Comparison of ENCODE assay signal across 1 cellular context in the genomic region with DNA sequence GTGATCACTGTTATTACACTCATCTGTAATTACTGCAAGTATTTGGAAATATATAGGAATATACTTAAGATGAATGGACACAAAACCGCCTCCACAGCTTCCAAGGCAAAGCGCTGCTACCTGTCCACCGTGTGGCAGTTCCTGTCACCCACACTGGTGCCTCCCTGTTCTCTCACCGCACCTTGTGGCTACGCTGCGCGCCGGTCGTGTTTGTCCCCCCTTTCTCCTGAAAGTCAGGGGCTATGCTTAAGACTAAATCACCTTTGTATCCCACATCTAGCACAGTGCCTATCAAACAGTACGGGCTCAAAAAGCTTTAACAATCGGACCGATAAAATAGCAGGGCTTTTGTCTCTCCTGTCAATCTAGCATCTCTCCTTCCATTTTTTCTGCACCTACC.
TF ChIP-seq lines count a peak whose summit lies in the region.

No MANE protein-coding gene starts in this region.

TF ChIP-seq in GM12878, 131 proteins besides CTCF, POLR2A, EP300 and RAD21:
- TF ChIP-seq BMI1 (IDR thresholded peaks at IDR 0.05; ENCODE audit: borderline replicate concordance) (no peak), NBN (IDR thresholded peaks at IDR 0.05) (no peak), MXI1 (IDR thresholded peaks at IDR 0.05; ENCODE audit: low read depth, low read length) (no peak), STAT1 (conservative IDR thresholded peaks at IDR 0.05) (no peak), NR2F1 (conservative IDR thresholded peaks at IDR 0.05) (no peak), ZBTB11 (CRISPR knock-in tag; IDR thresholded peaks at IDR 0.05) (no peak), E4F1 (IDR thresholded peaks at IDR 0.05; ENCODE audit: borderline replicate concordance, partially characterized antibody) (no peak), ZNF274 (IDR thresholded peaks at IDR 0.05; ENCODE audit: insufficient read depth, insufficient read length) (no peak), TCF3 (IDR thresholded peaks at IDR 0.05; ENCODE audit: borderline replicate concordance, insufficient read depth, low read depth, low read length) (no peak), POU2F2 (IDR thresholded peaks at IDR 0.05; ENCODE audit: borderline replicate concordance, low read depth, low read length) (no peak), USF2 (IDR thresholded peaks at IDR 0.05; ENCODE audit: borderline replicate concordance, low read depth, low read length) (no peak), TAF1 (IDR thresholded peaks at IDR 0.05; ENCODE audit: borderline replicate concordance, low read depth, low read length) (no peak), MYB (IDR thresholded peaks at IDR 0.05; ENCODE audit: borderline replicate concordance, low read depth, low read length) (no peak)
- TF ChIP-seq, protein P1, sequence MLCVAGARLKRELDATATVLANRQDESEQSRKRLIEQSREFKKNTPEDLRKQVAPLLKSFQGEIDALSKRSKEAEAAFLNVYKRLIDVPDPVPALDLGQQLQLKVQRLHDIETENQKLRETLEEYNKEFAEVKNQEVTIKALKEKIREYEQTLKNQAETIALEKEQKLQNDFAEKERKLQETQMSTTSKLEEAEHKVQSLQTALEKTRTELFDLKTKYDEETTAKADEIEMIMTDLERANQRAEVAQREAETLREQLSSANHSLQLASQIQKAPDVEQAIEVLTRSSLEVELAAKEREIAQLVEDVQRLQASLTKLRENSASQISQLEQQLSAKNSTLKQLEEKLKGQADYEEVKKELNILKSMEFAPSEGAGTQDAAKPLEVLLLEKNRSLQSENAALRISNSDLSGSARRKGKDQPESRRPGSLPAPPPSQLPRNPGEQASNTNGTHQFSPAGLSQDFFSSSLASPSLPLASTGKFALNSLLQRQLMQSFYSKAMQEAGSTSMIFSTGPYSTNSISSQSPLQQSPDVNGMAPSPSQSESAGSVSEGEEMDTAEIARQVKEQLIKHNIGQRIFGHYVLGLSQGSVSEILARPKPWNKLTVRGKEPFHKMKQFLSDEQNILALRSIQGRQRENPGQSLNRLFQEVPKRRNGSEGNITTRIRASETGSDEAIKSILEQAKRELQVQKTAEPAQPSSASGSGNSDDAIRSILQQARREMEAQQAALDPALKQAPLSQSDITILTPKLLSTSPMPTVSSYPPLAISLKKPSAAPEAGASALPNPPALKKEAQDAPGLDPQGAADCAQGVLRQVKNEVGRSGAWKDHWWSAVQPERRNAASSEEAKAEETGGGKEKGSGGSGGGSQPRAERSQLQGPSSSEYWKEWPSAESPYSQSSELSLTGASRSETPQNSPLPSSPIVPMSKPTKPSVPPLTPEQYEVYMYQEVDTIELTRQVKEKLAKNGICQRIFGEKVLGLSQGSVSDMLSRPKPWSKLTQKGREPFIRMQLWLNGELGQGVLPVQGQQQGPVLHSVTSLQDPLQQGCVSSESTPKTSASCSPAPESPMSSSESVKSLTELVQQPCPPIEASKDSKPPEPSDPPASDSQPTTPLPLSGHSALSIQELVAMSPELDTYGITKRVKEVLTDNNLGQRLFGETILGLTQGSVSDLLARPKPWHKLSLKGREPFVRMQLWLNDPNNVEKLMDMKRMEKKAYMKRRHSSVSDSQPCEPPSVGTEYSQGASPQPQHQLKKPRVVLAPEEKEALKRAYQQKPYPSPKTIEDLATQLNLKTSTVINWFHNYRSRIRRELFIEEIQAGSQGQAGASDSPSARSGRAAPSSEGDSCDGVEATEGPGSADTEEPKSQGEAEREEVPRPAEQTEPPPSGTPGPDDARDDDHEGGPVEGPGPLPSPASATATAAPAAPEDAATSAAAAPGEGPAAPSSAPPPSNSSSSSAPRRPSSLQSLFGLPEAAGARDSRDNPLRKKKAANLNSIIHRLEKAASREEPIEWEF (IDR thresholded peaks at IDR 0.05; ENCODE audit: insufficient replicate concordance, low read depth, low read length), result no peak
- TF ChIP-seq, protein P2, sequence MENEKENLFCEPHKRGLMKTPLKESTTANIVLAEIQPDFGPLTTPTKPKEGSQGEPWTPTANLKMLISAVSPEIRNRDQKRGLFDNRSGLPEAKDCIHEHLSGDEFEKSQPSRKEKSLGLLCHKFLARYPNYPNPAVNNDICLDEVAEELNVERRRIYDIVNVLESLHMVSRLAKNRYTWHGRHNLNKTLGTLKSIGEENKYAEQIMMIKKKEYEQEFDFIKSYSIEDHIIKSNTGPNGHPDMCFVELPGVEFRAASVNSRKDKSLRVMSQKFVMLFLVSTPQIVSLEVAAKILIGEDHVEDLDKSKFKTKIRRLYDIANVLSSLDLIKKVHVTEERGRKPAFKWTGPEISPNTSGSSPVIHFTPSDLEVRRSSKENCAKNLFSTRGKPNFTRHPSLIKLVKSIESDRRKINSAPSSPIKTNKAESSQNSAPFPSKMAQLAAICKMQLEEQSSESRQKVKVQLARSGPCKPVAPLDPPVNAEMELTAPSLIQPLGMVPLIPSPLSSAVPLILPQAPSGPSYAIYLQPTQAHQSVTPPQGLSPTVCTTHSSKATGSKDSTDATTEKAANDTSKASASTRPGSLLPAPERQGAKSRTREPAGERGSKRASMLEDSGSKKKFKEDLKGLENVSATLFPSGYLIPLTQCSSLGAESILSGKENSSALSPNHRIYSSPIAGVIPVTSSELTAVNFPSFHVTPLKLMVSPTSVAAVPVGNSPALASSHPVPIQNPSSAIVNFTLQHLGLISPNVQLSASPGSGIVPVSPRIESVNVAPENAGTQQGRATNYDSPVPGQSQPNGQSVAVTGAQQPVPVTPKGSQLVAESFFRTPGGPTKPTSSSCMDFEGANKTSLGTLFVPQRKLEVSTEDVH (IDR thresholded peaks at IDR 0.05; ENCODE audit: low read depth, partially characterized antibody), result no peak
- TF ChIP-seq, protein P3, sequence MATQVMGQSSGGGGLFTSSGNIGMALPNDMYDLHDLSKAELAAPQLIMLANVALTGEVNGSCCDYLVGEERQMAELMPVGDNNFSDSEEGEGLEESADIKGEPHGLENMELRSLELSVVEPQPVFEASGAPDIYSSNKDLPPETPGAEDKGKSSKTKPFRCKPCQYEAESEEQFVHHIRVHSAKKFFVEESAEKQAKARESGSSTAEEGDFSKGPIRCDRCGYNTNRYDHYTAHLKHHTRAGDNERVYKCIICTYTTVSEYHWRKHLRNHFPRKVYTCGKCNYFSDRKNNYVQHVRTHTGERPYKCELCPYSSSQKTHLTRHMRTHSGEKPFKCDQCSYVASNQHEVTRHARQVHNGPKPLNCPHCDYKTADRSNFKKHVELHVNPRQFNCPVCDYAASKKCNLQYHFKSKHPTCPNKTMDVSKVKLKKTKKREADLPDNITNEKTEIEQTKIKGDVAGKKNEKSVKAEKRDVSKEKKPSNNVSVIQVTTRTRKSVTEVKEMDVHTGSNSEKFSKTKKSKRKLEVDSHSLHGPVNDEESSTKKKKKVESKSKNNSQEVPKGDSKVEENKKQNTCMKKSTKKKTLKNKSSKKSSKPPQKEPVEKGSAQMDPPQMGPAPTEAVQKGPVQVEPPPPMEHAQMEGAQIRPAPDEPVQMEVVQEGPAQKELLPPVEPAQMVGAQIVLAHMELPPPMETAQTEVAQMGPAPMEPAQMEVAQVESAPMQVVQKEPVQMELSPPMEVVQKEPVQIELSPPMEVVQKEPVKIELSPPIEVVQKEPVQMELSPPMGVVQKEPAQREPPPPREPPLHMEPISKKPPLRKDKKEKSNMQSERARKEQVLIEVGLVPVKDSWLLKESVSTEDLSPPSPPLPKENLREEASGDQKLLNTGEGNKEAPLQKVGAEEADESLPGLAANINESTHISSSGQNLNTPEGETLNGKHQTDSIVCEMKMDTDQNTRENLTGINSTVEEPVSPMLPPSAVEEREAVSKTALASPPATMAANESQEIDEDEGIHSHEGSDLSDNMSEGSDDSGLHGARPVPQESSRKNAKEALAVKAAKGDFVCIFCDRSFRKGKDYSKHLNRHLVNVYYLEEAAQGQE (IDR thresholded peaks at IDR 0.05; ENCODE audit: low read depth, low read length), result no peak
- TF ChIP-seq, protein P4, sequence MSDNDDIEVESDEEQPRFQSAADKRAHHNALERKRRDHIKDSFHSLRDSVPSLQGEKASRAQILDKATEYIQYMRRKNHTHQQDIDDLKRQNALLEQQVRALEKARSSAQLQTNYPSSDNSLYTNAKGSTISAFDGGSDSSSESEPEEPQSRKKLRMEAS (IDR thresholded peaks at IDR 0.05; ENCODE audit: low read depth, low read length), result no peak
